Comparison of ENCODE assay signal across 17 cellular contexts in the genomic region with DNA sequence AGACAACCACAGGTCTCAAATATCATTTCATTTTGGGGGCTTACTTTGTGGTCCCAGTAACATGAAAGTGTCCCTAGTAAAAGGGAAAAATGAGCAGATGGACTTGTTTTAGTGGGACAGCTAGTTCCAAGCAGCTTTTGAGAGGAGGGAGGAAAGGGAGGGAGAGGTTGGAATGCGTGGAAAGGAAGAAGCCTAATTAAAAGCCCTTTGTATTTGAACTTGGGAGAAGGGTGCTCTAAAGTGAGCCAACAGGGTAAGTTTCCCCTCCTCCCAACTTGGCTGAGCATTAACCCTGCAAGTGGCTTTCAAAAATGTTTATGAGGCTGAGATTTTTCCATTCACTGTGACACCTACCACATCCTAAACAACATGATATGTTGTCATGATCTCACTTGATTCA. TPM values are rescaled to one million over a fixed set of nuclear protein-coding genes. Genes with fewer than 3 reads are reported as not detected.
A peak's percentile ranks its signal among the peaks of the same experiment; 100 is the strongest.
DNase-seq lines count a peak whose midpoint lies in the region; ATAC-seq and TF ChIP-seq lines count a peak whose summit lies in the region.
"Had no signal": no experiment of that assay in that cellular context is flagged by ENCODE, and none has a peak within 500 bp of the region (broad histone marks: within the 10 kb centered on the region; RNA-seq: fewer than 3 reads in every experiment).

No MANE protein-coding gene starts in this region.

- no peak for TF ChIP-seq CTCF in GM23338 (conservative IDR thresholded peaks at IDR 0.05; ENCODE audit: low read depth in 2 of 2)

- H4K20me1 ChIP-seq in GM23338 (replicated peaks; ENCODE audit: insufficient read depth), result no peaks in the 10 kb centered on the region

- no peak overlapping the region for H3K4me3 Mint-ChIP-seq in GM23338
- H3K4me3 Mint-ChIP-seq: CD4-positive, alpha-beta T cell; HFFc6 had no signal

- H2AFZ ChIP-seq in GM23338 (no peak overlapping the region), trophoblast cell (ENCODE audit: insufficient read depth, low read length, poor library complexity) (no peak overlapping the region)

- H3K27me3 ChIP-seq in GM23338 (ENCODE audit: insufficient read depth) (no peaks in the 10 kb centered on the region), trophoblast cell (ENCODE audit: insufficient read depth, low read length) (no peaks in the 10 kb centered on the region)

- H4K8ac ChIP-seq in trophoblast cell (ENCODE audit: low read depth, low read length), result no peak overlapping the region

- H3K79me1 ChIP-seq in trophoblast cell (ENCODE audit: low read length), result peaks cover 63% of the 10 kb centered on the region

- H2BK5ac ChIP-seq in trophoblast cell (ENCODE audit: low read depth, low read length, poor library complexity), result peak overlapping the region; percentile 28

- no CpG with 5 or more reads among the region's 1 CpG for WGBS in trophoblast cell (ENCODE audit: extremely low coverage, insufficient coverage, insufficient read length)

- H4K12ac ChIP-seq in trophoblast cell (ENCODE audit: low read depth, low read length), result no peak overlapping the region

- no peak overlapping the region for H3K4me2 ChIP-seq in GM23338
- H3K4me2 ChIP-seq in trophoblast cell (ENCODE audit: low read length), result no peak overlapping the region

- H3K4me1 ChIP-seq in GM23338 (ENCODE audit: insufficient read depth) (no peaks in the 10 kb centered on the region; the same call in 1 of the 2 replicates), trophoblast cell (ENCODE audit: control insufficient read depth in 1 of 2, insufficient read depth in 2 of 2, low read length in 2 of 2) (peaks cover 7 to 13% of the 10 kb centered on the region in 2 experiments)

- H3K36me3 ChIP-seq in GM23338 (ENCODE audit: insufficient read depth) (no peaks in the 10 kb centered on the region), trophoblast cell (ENCODE audit: control insufficient read depth in 1 of 2, insufficient read depth in 2 of 2, low read length in 2 of 2) (no peaks in the 10 kb centered on the region)

- H3K9me2 ChIP-seq in GM23338 (ENCODE audit: insufficient read depth), result no peaks in the 10 kb centered on the region; the same call in 1 of the 2 replicates

- H3K9me3 ChIP-seq in trophoblast cell (ENCODE audit: insufficient read depth, low read depth, low read length), result no peaks in the 10 kb centered on the region
- H3K9me3 ChIP-seq: Caco-2 had no signal

- peak overlapping the region; percentile 9 for H3K4ac ChIP-seq in trophoblast cell (ENCODE audit: low read depth, low read length)

- no peaks in the 10 kb centered on the region; the same call in 2 of the 3 replicates for H3K36me3 Mint-ChIP-seq in GM23338 (ENCODE audit: low read depth)
- no peaks in the 10 kb centered on the region for H3K36me3 Mint-ChIP-seq in activated naive CD4-positive, alpha-beta T cell treated with anti-CD3 and anti-CD28 coated beads, Interleukin-2, amount 50 U/mL, for 72 hours

- H3K14ac ChIP-seq in trophoblast cell (ENCODE audit: low read length), result peak overlapping the region; percentile 22

- H3K27ac Mint-ChIP-seq in GM23338, result no peak overlapping the region
- no peak overlapping the region for H3K27ac Mint-ChIP-seq in activated naive CD4-positive, alpha-beta T cell treated with anti-CD3 and anti-CD28 coated beads, Interleukin-2, amount 50 U/mL, for 72 hours
- H3K27ac Mint-ChIP-seq: CD4-positive, alpha-beta T cell; HFFc6 had no signal

- 0 out of 3 replicates have a peak, but pooled peaks cover 4% of the 10 kb centered on the region for H3K9me3 Mint-ChIP-seq in GM23338
- no peaks in the 10 kb centered on the region for H3K9me3 Mint-ChIP-seq in activated naive CD4-positive, alpha-beta T cell treated with anti-CD3 and anti-CD28 coated beads, Interleukin-2, amount 50 U/mL, for 72 hours
- H3K9me3 Mint-ChIP-seq: CD4-positive, alpha-beta T cell; HFFc6 had no signal

- DNase-seq in GM23338 (ENCODE audit: low spot score) (peak; percentile 16), foreskin melanocyte (peak; percentile 55), trophoblast cell (no peak)
- DNase-seq in activated naive CD4-positive, alpha-beta T cell treated with anti-CD3 and anti-CD28 coated beads, Interleukin-2, amount 50 U/mL, for 72 hours (ENCODE audit: low spot score in 2 of 2), result no peak
- DNase-seq: ACHN; Caco-2; CD4-positive, alpha-beta T cell; GOT3; H7; HFFc6 had no signal

- no peaks in the 10 kb centered on the region for H3F3A ChIP-seq in GM23338 (replicated peaks; ENCODE audit: low read depth)

- H3K4me3 ChIP-seq in GM23338 (no peak overlapping the region), trophoblast cell (ENCODE audit: low read depth, low read length) (no peak overlapping the region)

- H3K23ac ChIP-seq in trophoblast cell (ENCODE audit: low read length), result no peak overlapping the region

- H2BK120ac ChIP-seq in trophoblast cell (ENCODE audit: insufficient read depth, low read length, poor library complexity), result peak overlapping the region; percentile 81

- no peak overlapping the region for H3K9ac ChIP-seq in trophoblast cell (ENCODE audit: low read length)

- peaks cover 5% of the 10 kb centered on the region for H3K4me1 Mint-ChIP-seq in GM23338

- no peak overlapping the region for H3K18ac ChIP-seq in trophoblast cell (ENCODE audit: low read length)

- H4K91ac ChIP-seq in trophoblast cell (ENCODE audit: low read depth, low read length), result peak overlapping the region; percentile 65

- H3K27ac ChIP-seq in GM23338 (ENCODE audit: low read depth) (no peak overlapping the region), trophoblast cell (ENCODE audit: low read depth, low read length) (no peak overlapping the region)
- H3K27ac ChIP-seq: C4-2B had no signal

- no peaks in the 10 kb centered on the region for H3K79me2 ChIP-seq in GM23338 (replicated peaks; ENCODE audit: insufficient read depth)
- H3K79me2 ChIP-seq in trophoblast cell (ENCODE audit: control insufficient read depth, insufficient read depth, low read length, poor library complexity), result peaks cover 14% of the 10 kb centered on the region

- H3K27me3 Mint-ChIP-seq in GM23338 (ENCODE audit: insufficient read depth, low read depth, poor library complexity), result no peaks in the 10 kb centered on the region

- peak overlapping the region; percentile 55 for H2BK12ac ChIP-seq in trophoblast cell (ENCODE audit: low read length)

- no peak for ATAC-seq in GM23338
- no peak for ATAC-seq in HG03378 (IDR thresholded peaks at IDR 0.05; ENCODE audit: unreplicated experiment)
- no peak for ATAC-seq in activated naive CD4-positive, alpha-beta T cell treated with anti-CD3 and anti-CD28 coated beads, Interleukin-2, amount 50 U/mL, for 72 hours
- no peak for ATAC-seq in HG02938 (IDR thresholded peaks at IDR 0.05; ENCODE audit: unreplicated experiment)
- ATAC-seq: HCT116 had no signal

- H2AK5ac ChIP-seq in trophoblast cell (ENCODE audit: low read length), result peak overlapping the region; percentile 32

RNA-seq across cellular contexts. Expression of a gene that starts 38.8 kb away (rescaled TPM):
- total RNA-seq in GM23338 (2014; rRNA removed; shearing (Covaris generic)), result not detected in 2 replicates
- not detected in 2 replicates for polyA plus RNA-seq in GM23338 (2016; fragmentation: Nextera tagmentation; extraction: Ambion mirVana)
- 0.05 and 0.07 TPM in 2 replicates for polyA plus RNA-seq in trophoblast cell (2013)
- total RNA-seq in activated naive CD4-positive, alpha-beta T cell treated with anti-CD3 and anti-CD28 coated beads, Interleukin-2, amount 50 U/mL, for 72 hours, result not detected
- total RNA-seq: A172; Caco-2; CD4-positive, alpha-beta T cell; H7; HFFc6; HT-29 had no signal
- polyA plus RNA-seq: BJ had no signal

Comparison
In these comparisons a context has a peak if more than half of its experiments do, and no peak if none do; other contexts are left out.
1. DNase-seq: peak in GM23338 (single experiment) and foreskin melanocyte (single experiment); none in trophoblast cell (0 of 2) and activated naive CD4-positive, alpha-beta T cell treated with anti-CD3 and anti-CD28 coated beads, Interleukin-2, amount 50 U/mL, for 72 hours (0 of 2).